ENCODE assay signal across 8 cellular contexts in genomic region chr13:53250272-53250875, GRCh38.
DNase-seq lines count a peak whose midpoint lies in the region; ATAC-seq and TF ChIP-seq lines count a peak whose summit lies in the region.

No MANE protein-coding gene starts in this region.

- in situ Hi-C loops in mammary epithelial cell (cut with MboI; ENCODE audit: low sequenced_read_pairs in 2 of 2): no loop called here

- H3K27me3 ChIP-seq in mammary epithelial cell (ENCODE audit: insufficient read depth, low read length) (no peaks in the 10 kb centered on the region), upper lobe of right lung (no peaks in the 10 kb centered on the region)

- 14% methylated on average over 5 of the region's 6 CpGs for WGBS in mammary epithelial cell (ENCODE audit: low coverage, missing lambda C conversion rate)

- no peak overlapping the region for H3K27ac Mint-ChIP-seq in activated naive CD4-positive, alpha-beta T cell treated with anti-CD3 and anti-CD28 coated beads for 36 hours

- H3K9me3 ChIP-seq in mammary epithelial cell (replicated peaks; ENCODE audit: insufficient read depth, low read length) (no peaks in the 10 kb centered on the region), upper lobe of right lung (no peaks in the 10 kb centered on the region)

- H3K9ac ChIP-seq in mammary epithelial cell (ENCODE audit: insufficient read depth, low read length): no peak overlapping the region

- H3K9me3 Mint-ChIP-seq in activated naive CD4-positive, alpha-beta T cell treated with anti-CD3 and anti-CD28 coated beads for 36 hours: no peaks in the 10 kb centered on the region

- intact Hi-C loops in activated naive CD4-positive, alpha-beta T cell treated with anti-CD3 and anti-CD28 coated beads for 36 hours (cut with micrococcal nuclease): loop anchor here (2.0 kb wide), 1 partner anchor 532 kb away; no protein-coding TSS in a partner anchor
- intact Hi-C loops in mammary epithelial cell (cut with micrococcal nuclease): loop anchor here (5.0 kb wide), 1 partner anchor 532 kb away; no protein-coding TSS in a partner anchor
- intact Hi-C loops in left colon (cut with DNase I, micrococcal nuclease): no loop called here
- intact Hi-C loops in upper lobe of right lung (cut with DNase I): no loop called here

- H3K27me3 Mint-ChIP-seq in activated naive CD4-positive, alpha-beta T cell treated with anti-CD3 and anti-CD28 coated beads for 36 hours (ENCODE audit: low read depth): peaks cover 3% of the 10 kb centered on the region

- H4K20me1 ChIP-seq in mammary epithelial cell (ENCODE audit: insufficient read depth, low read length): no peaks in the 10 kb centered on the region

- no peak for TF ChIP-seq EP300 in Ishikawa (IDR thresholded peaks at IDR 0.05; ENCODE audit: borderline replicate concordance)

- TF ChIP-seq CTCF in mammary epithelial cell (conservative IDR thresholded peaks at IDR 0.05 in 1 of 2, IDR thresholded peaks at IDR 0.05 in 1 of 2; ENCODE audit: extremely low read depth in 1 of 2, insufficient read depth in 1 of 2, low read depth in 1 of 2, low read length in 2 of 2): peak; percentile 70 to 81
- TF ChIP-seq CTCF in upper lobe of right lung (IDR thresholded peaks at IDR 0.05): peak; percentile 80

- dilution Hi-C loops in mammary epithelial cell (cut with HindIII; ENCODE audit: low sequenced_read_pairs): no loop called here

- H3K4me3 Mint-ChIP-seq in activated naive CD4-positive, alpha-beta T cell treated with anti-CD3 and anti-CD28 coated beads for 36 hours: no peak overlapping the region

- H3K4me1 ChIP-seq in mammary epithelial cell (ENCODE audit: insufficient read depth, low read length) (no peaks in the 10 kb centered on the region), upper lobe of right lung (no peaks in the 10 kb centered on the region)

- no TSS peak for BruUV-seq in mammary epithelial cell (replicated peaks; lab: Mats Ljungman, UMichigan)

- peak; percentile 91 for ATAC-seq in GM21786 (IDR thresholded peaks at IDR 0.05; ENCODE audit: unreplicated experiment)
- peak; percentile 75 for ATAC-seq in left colon
- peak; percentile 84 for ATAC-seq in upper lobe of right lung

- H3K36me3 ChIP-seq in mammary epithelial cell (ENCODE audit: insufficient read depth, low read length) (no peaks in the 10 kb centered on the region), upper lobe of right lung (no peaks in the 10 kb centered on the region)

- CTCF ChIA-PET in activated naive CD4-positive, alpha-beta T cell treated with anti-CD3 and anti-CD28 coated beads for 36 hours (lab: Charles Lee): interaction anchor here (0.6 to 2.0 kb wide), 19 partner anchors 11 to 1313 kb away, joined by 3 to 6 read pairs (median 3); no protein-coding TSS in a partner anchor
- CTCF ChIA-PET in mammary epithelial cell (lab: Charles Lee; ENCODE audit: low non-redundant PET): interaction anchor here (0.6 to 0.7 kb wide), 4 partner anchors 11 to 532 kb away, joined by 3 to 8 read pairs (median 4); no protein-coding TSS in a partner anchor

- peak; percentile 78 for TF ChIP-seq RAD21 in Ishikawa (IDR thresholded peaks at IDR 0.05; ENCODE audit: low read depth)

- H2AFZ ChIP-seq in mammary epithelial cell (ENCODE audit: low read depth, low read length): no peak overlapping the region

- H3K4me2 ChIP-seq in mammary epithelial cell (ENCODE audit: insufficient read depth, low read depth, low read length): no peak overlapping the region

- H3K36me3 Mint-ChIP-seq in activated naive CD4-positive, alpha-beta T cell treated with anti-CD3 and anti-CD28 coated beads for 36 hours (ENCODE audit: low read depth): no peaks in the 10 kb centered on the region

- no peaks in the 10 kb centered on the region for H3K4me1 Mint-ChIP-seq in activated naive CD4-positive, alpha-beta T cell treated with anti-CD3 and anti-CD28 coated beads for 36 hours (ENCODE audit: low read depth)

- no peaks in the 10 kb centered on the region for H3K79me2 ChIP-seq in mammary epithelial cell (ENCODE audit: insufficient read depth, low read length)

- H3K4me3 ChIP-seq in mammary epithelial cell (replicated peaks in 1 of 3; ENCODE audit: insufficient read depth in 1 of 3, low read depth in 2 of 3, low read length in 3 of 3) (no peak overlapping the region), upper lobe of right lung (no peak overlapping the region)

- DNase-seq in activated naive CD4-positive, alpha-beta T cell treated with anti-CD3 and anti-CD28 coated beads for 36 hours: peak; percentile 33
- DNase-seq in activated naive CD4-positive, alpha-beta T cell treated with Interleukin-2 at 50 U/mL for 16 hours: no peak
- DNase-seq in NOMO-1 (lab: John Stamatoyannopoulos, UW; ENCODE audit: unreplicated experiment in 2 of 2) (peak; percentile 52 to 86), mammary epithelial cell (peak; percentile 56), left colon (no peak), upper lobe of right lung (no peak)

- H3K27ac ChIP-seq in mammary epithelial cell (ENCODE audit: insufficient read depth, low read depth, low read length): no peak overlapping the region
- no peak overlapping the region for H3K27ac ChIP-seq in upper lobe of right lung

TF ChIP-seq in Ishikawa, 13 proteins besides CTCF, POLR2A, EP300 and RAD21:
- TF ChIP-seq TEAD4 (IDR thresholded peaks at IDR 0.05) (no peak), CREB1 (IDR thresholded peaks at IDR 0.05; ENCODE audit: low read depth) (no peak), USF1 (IDR thresholded peaks at IDR 0.05) (no peak), TAF1 (IDR thresholded peaks at IDR 0.05; ENCODE audit: low read depth) (no peak), FOXM1 (IDR thresholded peaks at IDR 0.05; ENCODE audit: borderline replicate concordance, low read depth) (no peak), CEBPB (IDR thresholded peaks at IDR 0.05) (no peak), NFIC (IDR thresholded peaks at IDR 0.05) (no peak), TCF12 (IDR thresholded peaks at IDR 0.05; ENCODE audit: low read depth) (no peak)
- TF ChIP-seq, protein P1, sequence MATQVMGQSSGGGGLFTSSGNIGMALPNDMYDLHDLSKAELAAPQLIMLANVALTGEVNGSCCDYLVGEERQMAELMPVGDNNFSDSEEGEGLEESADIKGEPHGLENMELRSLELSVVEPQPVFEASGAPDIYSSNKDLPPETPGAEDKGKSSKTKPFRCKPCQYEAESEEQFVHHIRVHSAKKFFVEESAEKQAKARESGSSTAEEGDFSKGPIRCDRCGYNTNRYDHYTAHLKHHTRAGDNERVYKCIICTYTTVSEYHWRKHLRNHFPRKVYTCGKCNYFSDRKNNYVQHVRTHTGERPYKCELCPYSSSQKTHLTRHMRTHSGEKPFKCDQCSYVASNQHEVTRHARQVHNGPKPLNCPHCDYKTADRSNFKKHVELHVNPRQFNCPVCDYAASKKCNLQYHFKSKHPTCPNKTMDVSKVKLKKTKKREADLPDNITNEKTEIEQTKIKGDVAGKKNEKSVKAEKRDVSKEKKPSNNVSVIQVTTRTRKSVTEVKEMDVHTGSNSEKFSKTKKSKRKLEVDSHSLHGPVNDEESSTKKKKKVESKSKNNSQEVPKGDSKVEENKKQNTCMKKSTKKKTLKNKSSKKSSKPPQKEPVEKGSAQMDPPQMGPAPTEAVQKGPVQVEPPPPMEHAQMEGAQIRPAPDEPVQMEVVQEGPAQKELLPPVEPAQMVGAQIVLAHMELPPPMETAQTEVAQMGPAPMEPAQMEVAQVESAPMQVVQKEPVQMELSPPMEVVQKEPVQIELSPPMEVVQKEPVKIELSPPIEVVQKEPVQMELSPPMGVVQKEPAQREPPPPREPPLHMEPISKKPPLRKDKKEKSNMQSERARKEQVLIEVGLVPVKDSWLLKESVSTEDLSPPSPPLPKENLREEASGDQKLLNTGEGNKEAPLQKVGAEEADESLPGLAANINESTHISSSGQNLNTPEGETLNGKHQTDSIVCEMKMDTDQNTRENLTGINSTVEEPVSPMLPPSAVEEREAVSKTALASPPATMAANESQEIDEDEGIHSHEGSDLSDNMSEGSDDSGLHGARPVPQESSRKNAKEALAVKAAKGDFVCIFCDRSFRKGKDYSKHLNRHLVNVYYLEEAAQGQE (IDR thresholded peaks at IDR 0.05; ENCODE audit: low read depth): no peak

Comparison
In these comparisons a context has a peak if more than half of its experiments do, and no peak if none do; other contexts are left out.
1. DNase-seq: peak in activated naive CD4-positive, alpha-beta T cell treated with anti-CD3 and anti-CD28 coated beads for 36 hours (single experiment), NOMO-1 (2 of 2) and mammary epithelial cell (single experiment); none in activated naive CD4-positive, alpha-beta T cell treated with Interleukin-2 at 50 U/mL for 16 hours (single experiment), left colon (0 of 2) and upper lobe of right lung (single experiment).
2. intact Hi-C loops: an anchor here in activated naive CD4-positive, alpha-beta T cell treated with anti-CD3 and anti-CD28 coated beads for 36 hours (2.0 kb wide) and mammary epithelial cell (5.0 kb wide); none called in left colon and upper lobe of right lung.
3. Peak in every context shown above with its lines, with median percentiles within 50 percentile points of each other: ATAC-seq.